ENCODE assay signal across 24 cellular contexts in the genomic region with DNA sequence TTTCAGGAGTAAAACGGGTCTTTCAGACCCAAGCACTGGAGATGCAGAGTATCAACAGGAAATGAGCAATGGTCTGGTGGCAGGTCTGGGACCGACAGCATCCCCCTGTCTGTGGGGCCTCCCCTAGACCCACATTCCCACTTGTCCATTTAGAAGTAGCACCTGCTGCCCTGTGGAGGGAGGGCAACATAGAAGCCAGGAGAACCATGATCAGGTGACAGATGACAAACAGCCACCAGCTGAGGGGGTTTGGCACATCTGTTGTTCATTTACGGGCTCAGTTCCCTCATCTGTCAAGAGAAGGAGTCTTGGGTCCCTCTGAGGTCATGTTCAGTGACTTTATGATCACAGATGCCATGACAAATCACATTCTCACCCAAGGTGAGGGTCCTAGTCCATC.
DNase-seq lines count a peak whose midpoint lies in the region; ATAC-seq and FAIRE-seq lines count a peak whose summit lies in the region.
"Had no signal": no experiment of that assay in that cellular context is flagged by ENCODE, and none has a peak within 500 bp of the region (broad histone marks: within the 10 kb centered on the region; RNA-seq: fewer than 3 reads in every experiment).

No MANE protein-coding gene starts in this region.

- DNase-seq in NCI-H2171 treated with DMSO at 0.1 percent for 48 hours (lab: John Stamatoyannopoulos, UW) (peak; percentile 73), NCI-H2171 (lab: John Stamatoyannopoulos, UW) (no peak), mucosa of gallbladder (ENCODE audit: low spot score) (peak; percentile 6), urothelium cell line (ENCODE audit: low spot score) (no peak), NCI-H2029 (lab: John Stamatoyannopoulos, UW) (no peak)
- peak; percentile 14 for DNase-seq in activated CD8-positive, alpha-beta memory T cell treated with anti-CD3 and anti-CD28 coated beads, Interleukin-2, amount 10 ng/mL, durations not matched to agents 7 days and 5 days
- no peak for DNase-seq in activated CD8-positive, alpha-beta memory T cell treated with anti-CD3 and anti-CD28 coated beads, Interleukin-2, amount 50 U/mL, for 48 hours
- DNase-seq: 8988T; ACHN; BE2C; CD8-positive, alpha-beta memory T cell; DMS 273 treated with DMSO at 0.1 percent for 48 hours; DND-41; NCI-H1048; NCI-H1417; NCI-H187; NCI-H446; NCI-H526 treated with DMSO at 0.1 percent for 48 hours; SK-N-SH had no signal

- H3K27ac Mint-ChIP-seq in activated CD8-positive, alpha-beta memory T cell treated with anti-CD3 and anti-CD28 coated beads, Interleukin-2, amount 10 ng/mL, durations not matched to agents 7 days and 5 days, result no peak overlapping the region
- H3K27ac Mint-ChIP-seq: CD14-positive monocyte had no signal

- H3K4me3 Mint-ChIP-seq in activated CD8-positive, alpha-beta memory T cell treated with anti-CD3 and anti-CD28 coated beads, Interleukin-2, amount 10 ng/mL, durations not matched to agents 7 days and 5 days, result no peak overlapping the region
- H3K4me3 Mint-ChIP-seq: CD14-positive monocyte; CD8-positive, alpha-beta memory T cell had no signal

- peaks cover 5% of the 10 kb centered on the region for H3K4me1 Mint-ChIP-seq in activated CD8-positive, alpha-beta memory T cell treated with anti-CD3 and anti-CD28 coated beads, Interleukin-2, amount 10 ng/mL, durations not matched to agents 7 days and 5 days

- ATAC-seq in activated CD8-positive, alpha-beta memory T cell treated with anti-CD3 and anti-CD28 coated beads, Interleukin-2, amount 10 ng/mL, durations not matched to agents 7 days and 5 days, result no peak
- no peak for ATAC-seq in HG03571 (IDR thresholded peaks at IDR 0.05; ENCODE audit: unreplicated experiment)
- ATAC-seq: HCT116 had no signal

- peak; percentile 89 for FAIRE-seq in urothelium cell line (lab: Jason Lieb, UNC)
- FAIRE-seq: GM19239, H1 had no signal

- no peaks in the 10 kb centered on the region for H3K9me3 Mint-ChIP-seq in activated CD8-positive, alpha-beta memory T cell treated with anti-CD3 and anti-CD28 coated beads, Interleukin-2, amount 10 ng/mL, durations not matched to agents 7 days and 5 days (ENCODE audit: low read depth)
- H3K9me3 Mint-ChIP-seq: CD8-positive, alpha-beta memory T cell had no signal

- CTCF ChIA-PET in activated CD8-positive, alpha-beta memory T cell treated with anti-CD3 and anti-CD28 coated beads, Interleukin-2, amount 10 ng/mL, durations not matched to agents 7 days and 5 days (lab: Charles Lee), result interaction anchor here (0.9 kb wide), 1 partner anchor 245 kb away, joined by 3 read pairs; no protein-coding TSS in a partner anchor

- H3K27me3 Mint-ChIP-seq in activated CD8-positive, alpha-beta memory T cell treated with anti-CD3 and anti-CD28 coated beads, Interleukin-2, amount 10 ng/mL, durations not matched to agents 7 days and 5 days, result peaks cover 25% of the 10 kb centered on the region

- H3K36me3 Mint-ChIP-seq in activated CD8-positive, alpha-beta memory T cell treated with anti-CD3 and anti-CD28 coated beads, Interleukin-2, amount 10 ng/mL, durations not matched to agents 7 days and 5 days, result no peaks in the 10 kb centered on the region
- H3K36me3 Mint-ChIP-seq: CD14-positive monocyte; CD8-positive, alpha-beta memory T cell had no signal

Comparison
In these comparisons a context has a peak if more than half of its experiments do, and no peak if none do; other contexts are left out.
1. DNase-seq: peak in NCI-H2171 treated with DMSO at 0.1 percent for 48 hours (single experiment), activated CD8-positive, alpha-beta memory T cell treated with anti-CD3 and anti-CD28 coated beads, Interleukin-2, amount 10 ng/mL, durations not matched to agents 7 days and 5 days (single experiment) and mucosa of gallbladder (single experiment); none in NCI-H2171 (single experiment), activated CD8-positive, alpha-beta memory T cell treated with anti-CD3 and anti-CD28 coated beads, Interleukin-2, amount 50 U/mL, for 48 hours (single experiment), urothelium cell line (single experiment) and NCI-H2029 (single experiment).